ENCODE assay signal across 16 cellular contexts in genomic region chr20:34571753-34572152, GRCh38.
DNase-seq lines count a peak whose midpoint lies in the region; ATAC-seq and TF ChIP-seq lines count a peak whose summit lies in the region.
"Had no signal": no experiment of that assay in that cellular context is flagged by ENCODE, and none has a peak within 500 bp of the region (broad histone marks: within the 10 kb centered on the region; RNA-seq: fewer than 3 reads in every experiment).

No MANE protein-coding gene starts in this region.

- peak; percentile 58 for DNase-seq in activated effector memory CD4-positive, alpha-beta T cell treated with anti-CD3 and anti-CD28 coated beads, Interleukin-2, amount 50 U/mL, for 16 hours
- no peak for DNase-seq in activated effector memory CD4-positive, alpha-beta T cell treated with Interleukin-2 at 50 U/mL for 16 hours
- DNase-seq in RWPE2 (ENCODE audit: low spot score) (peak; percentile 65), islet precursor cell (peak; percentile 46), NCI-H187 (lab: John Stamatoyannopoulos, UW) (no peak), NCI-H128 (lab: John Stamatoyannopoulos, UW; ENCODE audit: unreplicated experiment) (no peak)
- DNase-seq in stimulated activated effector memory CD8-positive, alpha-beta T cell treated with anti-CD3 and anti-CD28 coated beads, Interleukin-12 subunit alpha, Interleukin-12 subunit beta, amount 100 ng/mL, for 72 hours (ENCODE audit: low spot score in 2 of 2): no peak
- DNase-seq: Calu3, H7, NCI-H146, NCI-H226, NCI-H526 treated with DMSO at 0.1 percent for 48 hours, PC-3 had no signal

- peak overlapping the region; percentile 84 for H3K27ac Mint-ChIP-seq in stimulated activated effector memory CD8-positive, alpha-beta T cell treated with anti-CD3 and anti-CD28 coated beads, Interleukin-12 subunit alpha, Interleukin-12 subunit beta, amount 100 ng/mL, for 72 hours

- no peaks in the 10 kb centered on the region for H3K9me3 Mint-ChIP-seq in stimulated activated effector memory CD8-positive, alpha-beta T cell treated with anti-CD3 and anti-CD28 coated beads, Interleukin-12 subunit alpha, Interleukin-12 subunit beta, amount 100 ng/mL, for 72 hours

- ATAC-seq in RWPE2 (ENCODE audit: low read depth) (no peak), GM18517 (IDR thresholded peaks at IDR 0.05; ENCODE audit: unreplicated experiment) (no peak)
- no peak for ATAC-seq in stimulated activated effector memory CD8-positive, alpha-beta T cell treated with anti-CD3 and anti-CD28 coated beads, Interleukin-12 subunit alpha, Interleukin-12 subunit beta, amount 100 ng/mL, for 72 hours
- ATAC-seq: GM12878, HepG2 had no signal

- no peaks in the 10 kb centered on the region for H3K27me3 ChIP-seq in RWPE2 (ENCODE audit: insufficient read depth, poor library complexity, severe bottlenecking)

- peaks cover 30% of the 10 kb centered on the region for H3K36me3 ChIP-seq in RWPE2 (ENCODE audit: low read depth)

- H3K4me1 ChIP-seq in RWPE2 (ENCODE audit: insufficient read depth, poor library complexity, severe bottlenecking): no peaks in the 10 kb centered on the region

- peaks cover 7% of the 10 kb centered on the region for H3K4me1 Mint-ChIP-seq in stimulated activated effector memory CD8-positive, alpha-beta T cell treated with anti-CD3 and anti-CD28 coated beads, Interleukin-12 subunit alpha, Interleukin-12 subunit beta, amount 100 ng/mL, for 72 hours

- no peak overlapping the region for H3K27ac ChIP-seq in RWPE2 (ENCODE audit: poor library complexity, severe bottlenecking)

- TF ChIP-seq CTCF in RWPE2 (IDR thresholded peaks at IDR 0.05; ENCODE audit: poor library complexity, severe bottlenecking): no peak

- H3K9me3 ChIP-seq in RWPE2 (ENCODE audit: severe bottlenecking): no peaks in the 10 kb centered on the region

- H3K36me3 Mint-ChIP-seq in stimulated activated effector memory CD8-positive, alpha-beta T cell treated with anti-CD3 and anti-CD28 coated beads, Interleukin-12 subunit alpha, Interleukin-12 subunit beta, amount 100 ng/mL, for 72 hours: peaks cover 29% of the 10 kb centered on the region

- no peak overlapping the region for H3K4me3 Mint-ChIP-seq in stimulated activated effector memory CD8-positive, alpha-beta T cell treated with anti-CD3 and anti-CD28 coated beads, Interleukin-12 subunit alpha, Interleukin-12 subunit beta, amount 100 ng/mL, for 72 hours

- H3K4me3 ChIP-seq in RWPE2 (ENCODE audit: severe bottlenecking): no peak overlapping the region
- H3K4me3 ChIP-seq: GM12878 had no signal

Comparison
In these comparisons a context has a peak if more than half of its experiments do, and no peak if none do; other contexts are left out.
1. DNase-seq: peak in activated effector memory CD4-positive, alpha-beta T cell treated with anti-CD3 and anti-CD28 coated beads, Interleukin-2, amount 50 U/mL, for 16 hours (single experiment), RWPE2 (single experiment) and islet precursor cell (single experiment); none in activated effector memory CD4-positive, alpha-beta T cell treated with Interleukin-2 at 50 U/mL for 16 hours (single experiment), stimulated activated effector memory CD8-positive, alpha-beta T cell treated with anti-CD3 and anti-CD28 coated beads, Interleukin-12 subunit alpha, Interleukin-12 subunit beta, amount 100 ng/mL, for 72 hours (0 of 2), NCI-H187 (0 of 2) and NCI-H128 (single experiment).